ENCODE assay signal across 8 cellular contexts in the genomic region with DNA sequence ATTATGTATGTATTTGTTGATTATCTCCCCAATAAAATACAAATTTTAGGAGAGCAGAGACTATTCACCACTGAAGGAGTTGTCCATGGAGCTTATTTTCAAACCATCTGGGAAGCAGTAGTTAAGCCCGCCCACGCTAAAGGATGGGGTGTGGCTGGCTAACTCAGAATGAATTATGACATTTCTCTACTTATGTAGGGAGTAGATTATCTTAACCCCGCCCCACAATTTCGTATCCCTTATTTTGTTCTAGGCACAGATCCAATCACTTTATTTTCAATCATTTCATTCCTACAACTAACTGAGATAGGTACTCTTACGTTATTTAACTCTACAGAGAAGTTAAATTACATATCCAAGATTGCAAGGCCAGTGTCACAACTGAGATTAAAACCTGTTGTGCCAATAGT. TPM values are rescaled to one million over a fixed set of nuclear protein-coding genes. Genes with fewer than 3 reads are reported as not detected.
A peak's percentile ranks its signal among the peaks of the same experiment; 100 is the strongest.
DNase-seq lines count a peak whose midpoint lies in the region; ATAC-seq and TF ChIP-seq lines count a peak whose summit lies in the region.

No MANE protein-coding gene starts in this region.

- H3K23ac ChIP-seq in trophoblast cell (ENCODE audit: low read length) = no peak overlapping the region

- no peak overlapping the region for H3K14ac ChIP-seq in trophoblast cell (ENCODE audit: low read length)

- H3K9ac ChIP-seq in KMS-11 (peak overlapping the region; percentile 42; the same call in 1 of the 2 replicates), trophoblast cell (ENCODE audit: low read length) (no peak overlapping the region)

- H2BK12ac ChIP-seq in trophoblast cell (ENCODE audit: low read length) = no peak overlapping the region

- no peak overlapping the region for H4K91ac ChIP-seq in trophoblast cell (ENCODE audit: low read depth, low read length)

- no peak overlapping the region for H2BK5ac ChIP-seq in trophoblast cell (ENCODE audit: low read depth, low read length, poor library complexity)

- H3K18ac ChIP-seq in trophoblast cell (ENCODE audit: low read length) = no peak overlapping the region

- H3K4ac ChIP-seq in trophoblast cell (ENCODE audit: low read depth, low read length) = no peak overlapping the region

- H3K4me3 ChIP-seq in BJ (ENCODE audit: low read depth, low read length) = peak overlapping the region; percentile 95
- H3K4me3 ChIP-seq in KMS-11 (IDR thresholded peaks at IDR 0.05; ENCODE audit: insufficient read depth, low read depth, low read length) = no peak overlapping the region
- peak overlapping the region; percentile 81 for H3K4me3 ChIP-seq in fibroblast of mammary gland (ENCODE audit: control insufficient read depth, low read depth, low read length)
- H3K4me3 ChIP-seq in trophoblast cell (ENCODE audit: low read depth, low read length) = no peak overlapping the region

- no peaks in the 10 kb centered on the region for H4K20me1 ChIP-seq in KMS-11 (ENCODE audit: insufficient read depth)

- no CpG with 5 or more reads among the region's 5 CpGs for WGBS in trophoblast cell (ENCODE audit: extremely low coverage, insufficient coverage, insufficient read length)

- H4K8ac ChIP-seq in trophoblast cell (ENCODE audit: low read depth, low read length) = no peak overlapping the region

- POLR2A ChIA-PET in BJ (lab: Charles Lee) = interaction anchor here (1.0 kb wide), 1 partner anchor 18 kb away, joined by 3 read pairs; no protein-coding TSS in a partner anchor
- POLR2A ChIA-PET in GM10248 (lab: Yijun Ruan, JAX) = no interaction called here

- peaks cover 29% of the 10 kb centered on the region for H3K4me1 ChIP-seq in KMS-11 (ENCODE audit: low read depth, poor library complexity, severe bottlenecking)
- peaks cover 5% of the 10 kb centered on the region in 2 experiments for H3K4me1 ChIP-seq in trophoblast cell (ENCODE audit: control insufficient read depth in 1 of 2, insufficient read depth in 2 of 2, low read length in 2 of 2)

- DNase-seq in BJ (ENCODE audit: low read depth) (no peak), RPMI7951 (ENCODE audit: low read depth) (peak; percentile 84), fibroblast of mammary gland (ENCODE audit: low read depth) (peak; percentile 94), trophoblast cell (peak; percentile 51 to 70), GM10248 (ENCODE audit: extremely low spot score) (no peak), retina (no peak)

- H3K4me2 ChIP-seq in KMS-11 = peak overlapping the region; percentile 99
- peak overlapping the region; percentile 68 for H3K4me2 ChIP-seq in trophoblast cell (ENCODE audit: low read length)

- H2BK120ac ChIP-seq in trophoblast cell (ENCODE audit: insufficient read depth, low read length, poor library complexity) = no peak overlapping the region

- no peak overlapping the region for H2AK5ac ChIP-seq in trophoblast cell (ENCODE audit: low read length)

- H3K79me1 ChIP-seq in trophoblast cell (ENCODE audit: low read length) = peaks cover 18% of the 10 kb centered on the region

- H3K27ac ChIP-seq in KMS-11 (0 out of 2 replicates have a peak overlapping the region, but pooled peaks have one; percentile 62), trophoblast cell (ENCODE audit: low read depth, low read length) (no peak overlapping the region)

- H3K27me3 ChIP-seq in BJ (ENCODE audit: control insufficient read depth, insufficient read depth, low read length) (no peaks in the 10 kb centered on the region), KMS-11 (ENCODE audit: insufficient read depth, low read depth) (no peaks in the 10 kb centered on the region), trophoblast cell (ENCODE audit: insufficient read depth, low read length) (no peaks in the 10 kb centered on the region)

- peaks cover 34% of the 10 kb centered on the region; the same call in 1 of the 2 replicates for H3K79me2 ChIP-seq in KMS-11 (ENCODE audit: insufficient read depth, low read depth)
- peaks cover 19% of the 10 kb centered on the region for H3K79me2 ChIP-seq in trophoblast cell (ENCODE audit: control insufficient read depth, insufficient read depth, low read length, poor library complexity)

- no peak for TF ChIP-seq CTCF in BJ (IDR thresholded peaks at IDR 0.05; ENCODE audit: insufficient read depth, low read depth, low read length)
- no peak for TF ChIP-seq CTCF in KMS-11 (conservative IDR thresholded peaks at IDR 0.05; ENCODE audit: low read depth, low read length)
- no peak for TF ChIP-seq CTCF in fibroblast of mammary gland (conservative IDR thresholded peaks at IDR 0.05; ENCODE audit: control insufficient read depth, insufficient read depth, low read depth, low read length)
- no peak for TF ChIP-seq CTCF in GM10248 (IDR thresholded peaks at IDR 0.05; ENCODE audit: control extremely low read depth, extremely low read depth, low read depth, missing control alignments)

- H4K12ac ChIP-seq in trophoblast cell (ENCODE audit: low read depth, low read length) = no peak overlapping the region

- CTCF ChIA-PET in BJ (lab: Yijun Ruan, JAX) = interaction anchor here (1.0 to 2.3 kb wide), 5 partner anchors 8 to 87 kb away, joined by 3 to 18 read pairs (median 6); no protein-coding TSS in a partner anchor
- CTCF ChIA-PET in GM10248 (lab: Yijun Ruan, JAX) = interaction anchor here (1.5 kb wide), 1 partner anchor 10 kb away, joined by 5 read pairs; no protein-coding TSS in a partner anchor

- ATAC-seq in GM18907 (IDR thresholded peaks at IDR 0.05; ENCODE audit: unreplicated experiment) = no peak

- peak overlapping the region; percentile 80 for H2AFZ ChIP-seq in KMS-11 (ENCODE audit: low read depth)
- H2AFZ ChIP-seq in trophoblast cell (ENCODE audit: insufficient read depth, low read length, poor library complexity) = no peak overlapping the region

- H3K36me3 ChIP-seq in BJ (ENCODE audit: control insufficient read depth, insufficient read depth, low read length) = no peaks in the 10 kb centered on the region
- H3K36me3 ChIP-seq in KMS-11 (ENCODE audit: insufficient read depth) = no peaks in the 10 kb centered on the region
- H3K36me3 ChIP-seq in trophoblast cell (ENCODE audit: control insufficient read depth in 1 of 2, insufficient read depth in 2 of 2, low read length in 2 of 2) = no peaks in the 10 kb centered on the region

- H3K9me3 ChIP-seq in trophoblast cell (ENCODE audit: insufficient read depth, low read depth, low read length) = no peaks in the 10 kb centered on the region

RNA-seq across cellular contexts. Expression of a gene that starts 1.4 kb away (rescaled TPM):
- polyA plus RNA-seq in BJ (2011; rRNA removed) = 379 and 855 TPM in 2 replicates
- polyA minus RNA-seq in BJ (2011; rRNA and poly(A)+ RNA removed) = 121 and 162 TPM in 2 replicates
- 218 and 267 TPM in 2 replicates for total RNA-seq in RPMI7951 (2014; rRNA removed; shearing (Covaris generic))
- 756 and 800 TPM in 2 replicates for polyA plus RNA-seq in trophoblast cell (2013)

RNA-seq across cellular contexts. Expression of a gene that starts 40.4 kb away (rescaled TPM):
- 0.92 and 0.97 TPM in 2 replicates for polyA plus RNA-seq in BJ (2011; rRNA removed)
- polyA minus RNA-seq in BJ (2011; rRNA and poly(A)+ RNA removed) = 0.51 and 0.66 TPM in 2 replicates
- total RNA-seq in RPMI7951 (2014; rRNA removed; shearing (Covaris generic)) = 5.3 and 6.0 TPM in 2 replicates
- 58.1 and 60.8 TPM in 2 replicates for polyA plus RNA-seq in trophoblast cell (2013)

Comparison
In these comparisons a context has a peak if more than half of its experiments do, and no peak if none do; other contexts are left out.
1. DNase-seq: peak in RPMI7951 (single experiment), fibroblast of mammary gland (single experiment) and trophoblast cell (2 of 2); none in BJ (single experiment), GM10248 (single experiment) and retina (single experiment).
2. H3K4me3 ChIP-seq: peak in BJ (single experiment) and fibroblast of mammary gland (single experiment); none in KMS-11 (single experiment) and trophoblast cell (single experiment).